Comparison of ENCODE assay signal across 1 cellular context in the genomic region with DNA sequence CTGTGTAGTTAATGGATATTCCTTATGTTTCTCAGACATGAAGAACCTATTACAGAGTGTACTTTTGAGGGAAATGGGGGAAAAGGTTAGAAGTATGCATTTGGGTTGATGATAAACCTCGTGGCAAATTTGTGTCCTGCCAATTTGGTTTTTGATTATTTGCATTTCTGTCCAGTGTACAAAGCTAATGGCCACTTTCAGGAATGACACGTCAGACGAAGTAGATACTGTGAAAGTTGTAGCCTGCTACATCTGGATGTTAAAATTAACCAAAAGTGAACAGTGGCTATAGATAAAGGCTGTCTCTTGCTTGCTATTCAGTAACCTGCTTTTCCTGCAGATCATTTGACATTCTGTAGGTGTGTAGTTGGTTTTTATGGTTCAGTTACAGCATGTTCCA.
TF ChIP-seq lines count a peak whose summit lies in the region.

No MANE protein-coding gene starts in this region.

TF ChIP-seq in GM12878, 131 proteins besides CTCF, POLR2A, EP300 and RAD21 (continued from another document):
- TF ChIP-seq, protein P1, sequence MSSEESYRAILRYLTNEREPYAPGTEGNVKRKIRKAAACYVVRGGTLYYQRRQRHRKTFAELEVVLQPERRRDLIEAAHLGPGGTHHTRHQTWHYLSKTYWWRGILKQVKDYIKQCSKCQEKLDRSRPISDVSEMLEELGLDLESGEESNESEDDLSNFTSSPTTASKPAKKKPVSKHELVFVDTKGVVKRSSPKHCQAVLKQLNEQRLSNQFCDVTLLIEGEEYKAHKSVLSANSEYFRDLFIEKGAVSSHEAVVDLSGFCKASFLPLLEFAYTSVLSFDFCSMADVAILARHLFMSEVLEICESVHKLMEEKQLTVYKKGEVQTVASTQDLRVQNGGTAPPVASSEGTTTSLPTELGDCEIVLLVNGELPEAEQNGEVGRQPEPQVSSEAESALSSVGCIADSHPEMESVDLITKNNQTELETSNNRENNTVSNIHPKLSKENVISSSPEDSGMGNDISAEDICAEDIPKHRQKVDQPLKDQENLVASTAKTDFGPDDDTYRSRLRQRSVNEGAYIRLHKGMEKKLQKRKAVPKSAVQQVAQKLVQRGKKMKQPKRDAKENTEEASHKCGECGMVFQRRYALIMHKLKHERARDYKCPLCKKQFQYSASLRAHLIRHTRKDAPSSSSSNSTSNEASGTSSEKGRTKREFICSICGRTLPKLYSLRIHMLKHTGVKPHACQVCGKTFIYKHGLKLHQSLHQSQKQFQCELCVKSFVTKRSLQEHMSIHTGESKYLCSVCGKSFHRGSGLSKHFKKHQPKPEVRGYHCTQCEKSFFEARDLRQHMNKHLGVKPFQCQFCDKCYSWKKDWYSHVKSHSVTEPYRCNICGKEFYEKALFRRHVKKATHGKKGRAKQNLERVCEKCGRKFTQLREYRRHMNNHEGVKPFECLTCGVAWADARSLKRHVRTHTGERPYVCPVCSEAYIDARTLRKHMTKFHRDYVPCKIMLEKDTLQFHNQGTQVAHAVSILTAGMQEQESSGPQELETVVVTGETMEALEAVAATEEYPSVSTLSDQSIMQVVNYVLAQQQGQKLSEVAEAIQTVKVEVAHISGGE (CRISPR knock-in tag; IDR thresholded peaks at IDR 0.05), result no peak
- TF ChIP-seq DPF2 (IDR thresholded peaks at IDR 0.05) (no peak), HCFC1 (IDR thresholded peaks at IDR 0.05; ENCODE audit: low read length) (no peak), CBX3 (IDR thresholded peaks at IDR 0.05; ENCODE audit: borderline replicate concordance, low read depth) (no peak), RB1 (IDR thresholded peaks at IDR 0.05; ENCODE audit: borderline replicate concordance) (no peak), MYC (IDR thresholded peaks at IDR 0.05; ENCODE audit: insufficient read depth, insufficient read length, insufficient replicate concordance, low read length, severe bottlenecking) (no peak), CEBPB (IDR thresholded peaks at IDR 0.05; ENCODE audit: borderline replicate concordance in 1 of 2, low read depth in 2 of 2, low read length in 2 of 2) (no peak), MTA2 (IDR thresholded peaks at IDR 0.05; ENCODE audit: low read depth) (no peak), TBL1XR1 (IDR thresholded peaks at IDR 0.05; ENCODE audit: low read depth, low read length) (no peak)
- TF ChIP-seq, protein P2, sequence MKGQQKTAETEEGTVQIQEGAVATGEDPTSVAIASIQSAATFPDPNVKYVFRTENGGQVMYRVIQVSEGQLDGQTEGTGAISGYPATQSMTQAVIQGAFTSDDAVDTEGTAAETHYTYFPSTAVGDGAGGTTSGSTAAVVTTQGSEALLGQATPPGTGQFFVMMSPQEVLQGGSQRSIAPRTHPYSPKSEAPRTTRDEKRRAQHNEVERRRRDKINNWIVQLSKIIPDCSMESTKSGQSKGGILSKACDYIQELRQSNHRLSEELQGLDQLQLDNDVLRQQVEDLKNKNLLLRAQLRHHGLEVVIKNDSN (IDR thresholded peaks at IDR 0.05; ENCODE audit: borderline replicate concordance, extremely low read length, insufficient read depth, low read depth, low read length), result no peak
